Comparison of ENCODE assay signal across 31 cellular contexts in genomic region chr1:116189481-116189880, GRCh38.
"Had no signal": no experiment of that assay in that cellular context is flagged by ENCODE, and none has a peak within 500 bp of the region (broad histone marks: within the 10 kb centered on the region; RNA-seq: fewer than 3 reads in every experiment).

No MANE protein-coding gene starts in this region.

- H3K9me3 ChIP-seq: ascending aorta, breast epithelium, esophagus muscularis mucosa, gastrocnemius medialis, heart left ventricle had no signal

- H3K36me3 ChIP-seq: ascending aorta, breast epithelium, cardiac muscle cell, esophagus muscularis mucosa, gastrocnemius medialis, heart left ventricle had no signal

- H3K27me3 ChIP-seq: ascending aorta, breast epithelium, cardiac muscle cell, esophagus muscularis mucosa, gastrocnemius medialis, heart left ventricle had no signal

- H3K9me3 Mint-ChIP-seq: activated CD4-positive, alpha-beta T cell treated with anti-CD3 and anti-CD28 coated beads, Interleukin-2, amount 10 ng/mL, durations not matched to agents 24 days and 14 days; activated CD8-positive, alpha-beta T cell treated with anti-CD3 and anti-CD28 coated beads for 36 hours; activated T-cell treated with anti-CD3 and anti-CD28 coated beads, Interleukin-2, amount 50 U/mL, for 4 hours; activated T-helper 17 cell treated with anti-CD3 and anti-CD28 coated beads, Interleukin-2, amount 50 U/mL, for 72 hours; dendritic cell treated with granulocyte-macrophage colony-stimulating factor and Interleukin-4, amounts not matched to agents 40 ng/mL and 50 ng/mL, for 4 days; effector memory CD8-positive, alpha-beta T cell had no signal

- H3K27ac ChIP-seq: ascending aorta, breast epithelium, cardiac muscle cell, coronary artery, dorsolateral prefrontal cortex, esophagus muscularis mucosa, foreskin keratinocyte, gastrocnemius medialis, heart left ventricle had no signal

- ATAC-seq: activated CD4-positive, alpha-beta T cell treated with anti-CD3 and anti-CD28 coated beads for 36 hours; activated CD8-positive, alpha-beta T cell treated with anti-CD3 and anti-CD28 coated beads for 36 hours; activated naive CD4-positive, alpha-beta T cell treated with anti-CD3 and anti-CD28 coated beads, Interleukin-2, amount 50 U/mL, for 72 hours; activated T-cell treated with anti-CD3 and anti-CD28 coated beads, Interleukin-2, amount 50 U/mL, for 4 hours; activated T-helper 17 cell treated with anti-CD3 and anti-CD28 coated beads, Interleukin-2, amount 50 U/mL, for 72 hours; effector memory CD8-positive, alpha-beta T cell; foreskin keratinocyte; gastrocnemius medialis; heart left ventricle had no signal

- H3K4me3 ChIP-seq: ascending aorta, breast epithelium, cardiac muscle cell, coronary artery, dorsolateral prefrontal cortex, esophagus muscularis mucosa, gastrocnemius medialis, heart left ventricle had no signal

- H3K36me3 Mint-ChIP-seq: activated naive CD4-positive, alpha-beta T cell treated with anti-CD3 and anti-CD28 coated beads, Interleukin-2, amount 50 U/mL, for 72 hours; activated naive CD8-positive, alpha-beta T cell treated with anti-CD3 and anti-CD28 coated beads, Interleukin-2, amount 10 ng/mL, durations not matched to agents 7 days and 5 days; brain had no signal

- H3K4me1 Mint-ChIP-seq: activated CD4-positive, alpha-beta T cell treated with anti-CD3 and anti-CD28 coated beads, Interleukin-2, amount 10 ng/mL, durations not matched to agents 24 days and 14 days; activated naive CD8-positive, alpha-beta T cell treated with anti-CD3 and anti-CD28 coated beads, Interleukin-2, amount 10 ng/mL, durations not matched to agents 7 days and 5 days; activated T-helper 17 cell treated with anti-CD3 and anti-CD28 coated beads, Interleukin-2, amount 50 U/mL, for 72 hours had no signal

- H3K27ac Mint-ChIP-seq: activated CD4-positive, alpha-beta T cell treated with anti-CD3 and anti-CD28 coated beads for 36 hours; activated CD4-positive, alpha-beta T cell treated with anti-CD3 and anti-CD28 coated beads, Interleukin-2, amount 10 ng/mL, durations not matched to agents 24 days and 14 days; activated CD8-positive, alpha-beta T cell treated with anti-CD3 and anti-CD28 coated beads for 36 hours; activated naive CD4-positive, alpha-beta T cell treated with anti-CD3 and anti-CD28 coated beads for 36 hours; activated naive CD4-positive, alpha-beta T cell treated with anti-CD3 and anti-CD28 coated beads, Interleukin-2, amount 50 U/mL, for 72 hours; activated naive CD8-positive, alpha-beta T cell treated with anti-CD3 and anti-CD28 coated beads, Interleukin-2, amount 10 ng/mL, durations not matched to agents 7 days and 5 days; activated T-helper 17 cell treated with anti-CD3 and anti-CD28 coated beads, Interleukin-2, amount 50 U/mL, for 72 hours; brain; dendritic cell treated with granulocyte-macrophage colony-stimulating factor and Interleukin-4, amounts not matched to agents 40 ng/mL and 50 ng/mL, for 4 days; effector memory CD8-positive, alpha-beta T cell had no signal

- H3K4me3 Mint-ChIP-seq: activated CD4-positive, alpha-beta T cell treated with anti-CD3 and anti-CD28 coated beads for 36 hours; activated CD4-positive, alpha-beta T cell treated with anti-CD3 and anti-CD28 coated beads, Interleukin-2, amount 10 ng/mL, durations not matched to agents 24 days and 14 days; activated CD8-positive, alpha-beta T cell treated with anti-CD3 and anti-CD28 coated beads for 36 hours; activated naive CD4-positive, alpha-beta T cell treated with anti-CD3 and anti-CD28 coated beads for 36 hours; activated naive CD8-positive, alpha-beta T cell treated with anti-CD3 and anti-CD28 coated beads, Interleukin-2, amount 10 ng/mL, durations not matched to agents 7 days and 5 days; activated T-cell treated with anti-CD3 and anti-CD28 coated beads, Interleukin-2, amount 50 U/mL, for 4 hours; activated T-helper 17 cell treated with anti-CD3 and anti-CD28 coated beads, Interleukin-2, amount 50 U/mL, for 72 hours; brain; dendritic cell treated with granulocyte-macrophage colony-stimulating factor and Interleukin-4, amounts not matched to agents 40 ng/mL and 50 ng/mL, for 4 days; effector memory CD8-positive, alpha-beta T cell had no signal

- DNase-seq: activated CD4-positive, alpha-beta T cell treated with anti-CD3 and anti-CD28 coated beads for 36 hours; activated CD4-positive, alpha-beta T cell treated with anti-CD3 and anti-CD28 coated beads, Interleukin-2, amount 10 ng/mL, durations not matched to agents 24 days and 14 days; activated CD4-positive, alpha-beta T cell treated with anti-CD3 and anti-CD28 coated beads, Interleukin-2, amount 50 U/mL, for 4 hours; activated CD4-positive, CD25-positive, alpha-beta regulatory T cell; activated CD4-positive, CD25-positive, alpha-beta regulatory T cell treated with anti-CD3 and anti-CD28 coated beads, Interleukin-2, amount 50 U/mL, for 72 hours; activated CD8-positive, alpha-beta memory T cell treated with anti-CD3 and anti-CD28 coated beads for 24 hours; activated CD8-positive, alpha-beta T cell treated with anti-CD3 and anti-CD28 coated beads for 36 hours; activated effector memory CD4-positive, alpha-beta T cell treated with Interleukin-2 at 50 U/mL for 16 hours; activated gamma-delta T cell treated with Interleukin-2 at 50 U/mL for 16 hours; activated naive CD4-positive, alpha-beta T cell treated with anti-CD3 and anti-CD28 coated beads for 36 hours; activated naive CD8-positive, alpha-beta T cell treated with anti-CD3 and anti-CD28 coated beads, Interleukin-2, amount 10 ng/mL, durations not matched to agents 7 days and 5 days; activated T-cell treated with anti-CD3 and anti-CD28 coated beads, Interleukin-2, amount 50 U/mL, for 4 hours; central memory CD4-positive, alpha-beta T cell; cerebellar nuclear complex; dorsolateral prefrontal cortex; effector memory CD8-positive, alpha-beta T cell; erythroblast; foreskin keratinocyte; gastrocnemius medialis; glutamatergic neuron; heart left ventricle; T-helper 2 cell had no signal

- H3K4me1 ChIP-seq: ascending aorta, breast epithelium, esophagus muscularis mucosa, foreskin keratinocyte, gastrocnemius medialis had no signal

- H3K27me3 Mint-ChIP-seq: activated CD8-positive, alpha-beta T cell treated with anti-CD3 and anti-CD28 coated beads for 36 hours had no signal
